Comparison of ENCODE assay signal across 8 cellular contexts in the genomic region with DNA sequence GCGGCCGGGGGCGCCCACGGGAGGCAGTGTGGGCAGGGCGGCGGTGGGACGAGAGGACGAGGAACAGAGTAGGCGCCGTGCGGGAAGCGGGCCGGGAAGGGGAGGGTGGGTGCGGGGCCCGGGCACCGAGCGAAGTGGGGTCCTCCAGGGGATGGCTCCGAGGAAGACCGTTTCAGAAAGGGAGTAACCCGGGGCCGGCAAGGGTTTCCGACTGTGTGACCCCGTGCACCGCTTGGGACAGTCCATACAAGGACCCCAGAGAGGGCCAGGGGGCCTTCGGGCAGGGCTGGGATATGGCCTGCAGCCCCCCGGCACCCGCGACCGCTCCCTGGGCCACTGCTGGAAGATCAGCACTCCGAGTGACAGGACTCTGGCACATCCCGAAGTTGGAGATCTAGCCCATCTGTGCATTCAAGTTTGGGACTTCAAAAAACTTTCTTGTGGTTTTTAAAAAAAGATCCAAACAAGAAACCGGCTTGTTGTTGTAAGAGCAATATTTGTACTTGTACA. TPM values are rescaled to one million over a fixed set of nuclear protein-coding genes. Genes with fewer than 3 reads are reported as not detected.
DNase-seq lines count a peak whose midpoint lies in the region; ATAC-seq, FAIRE-seq and TF ChIP-seq lines count a peak whose summit lies in the region.

No MANE protein-coding gene starts in this region.

- H3K4me1 Mint-ChIP-seq in activated T-cell treated with anti-CD3 and anti-CD28 coated beads, Interleukin-2, amount 50 U/mL, for 24 hours (ENCODE audit: low read depth) = peaks cover 16% of the 10 kb centered on the region

- H3K27ac Mint-ChIP-seq in activated T-cell treated with anti-CD3 and anti-CD28 coated beads, Interleukin-2, amount 50 U/mL, for 24 hours = no peak overlapping the region

- peaks cover 26% of the 10 kb centered on the region for H3K27me3 Mint-ChIP-seq in activated T-cell treated with anti-CD3 and anti-CD28 coated beads, Interleukin-2, amount 50 U/mL, for 24 hours

- no peak for FAIRE-seq in GM19239 (lab: Jason Lieb, UNC)

- no peaks in the 10 kb centered on the region for H3K36me3 ChIP-seq in ACC112 (ENCODE audit: insufficient read depth, low read length)
- H3K36me3 ChIP-seq in heart left ventricle = no peaks in the 10 kb centered on the region

- H3K27me3 ChIP-seq in ACC112 (ENCODE audit: insufficient read depth, low read length) (no peaks in the 10 kb centered on the region), heart left ventricle (peaks cover 0 to 13% (median 0%) of the 10 kb centered on the region in 9 donors)

- H3K4me3 ChIP-seq in ACC112 (ENCODE audit: low read depth, low read length) (peak overlapping the region; percentile 80), heart left ventricle (peak overlapping the region; percentile 78 to 100 (median 92))

- H3K27ac ChIP-seq in ACC112 (ENCODE audit: low read depth, low read length) (no peak overlapping the region), heart left ventricle (peak overlapping the region; percentile 85 to 97 (median 92))

- H3K4me1 ChIP-seq in ACC112 (ENCODE audit: control insufficient read depth, insufficient read depth, low read length, unreplicated experiment) = peaks cover 9% of the 10 kb centered on the region
- peaks cover 6 to 67% (median 45%) of the 10 kb centered on the region in 12 donors for H3K4me1 ChIP-seq in heart left ventricle

- peak overlapping the region; percentile 71 for H2AFZ ChIP-seq in ACC112 (ENCODE audit: low read length, unreplicated experiment)

- no peak for DNase-seq in activated T-cell treated with anti-CD3 and anti-CD28 coated beads, Interleukin-2, amount 50 U/mL, for 24 hours
- DNase-seq in heart left ventricle (peak; percentile 38 to 71 (median 60)), retina (peak; percentile 54), Ammon's horn (ENCODE audit: low spot score) (no peak), GM19239 (ENCODE audit: insufficient read length, low spot score) (no peak)

- no peak for TF ChIP-seq CTCF in heart left ventricle (IDR thresholded peaks at IDR 0.05)

- peak overlapping the region; percentile 66 for H3K4me3 Mint-ChIP-seq in activated T-cell treated with anti-CD3 and anti-CD28 coated beads, Interleukin-2, amount 50 U/mL, for 24 hours

- 1 to 2% (median 1%) methylated on average over 24 to 32 of the region's 32 CpGs for WGBS in heart left ventricle, 4 donors

- H3K36me3 Mint-ChIP-seq in activated T-cell treated with anti-CD3 and anti-CD28 coated beads, Interleukin-2, amount 50 U/mL, for 24 hours (ENCODE audit: low read depth) = no peaks in the 10 kb centered on the region

- TF ChIP-seq POLR2A in heart left ventricle (IDR thresholded peaks at IDR 0.05) = no peak

- H3K79me2 ChIP-seq in ACC112 (ENCODE audit: control insufficient read depth, insufficient read depth, low read length, unreplicated experiment) = no peaks in the 10 kb centered on the region

- no peaks in the 10 kb centered on the region for H3K9me3 Mint-ChIP-seq in activated T-cell treated with anti-CD3 and anti-CD28 coated beads, Interleukin-2, amount 50 U/mL, for 24 hours

- ATAC-seq in HG02763 (IDR thresholded peaks at IDR 0.05; ENCODE audit: unreplicated experiment) = peak; percentile 9
- peak in 3 of 4 donors; percentile 3 to 10 (median 8) for ATAC-seq in heart left ventricle
- ATAC-seq in HG03342 (IDR thresholded peaks at IDR 0.05; ENCODE audit: unreplicated experiment) = no peak

- intact Hi-C loops in heart left ventricle (cut with DNase I) = loop anchor here in 6 of 10 donors (2.0 to 10.0 kb wide), 6 partner anchors 45 to 127 kb away; no protein-coding TSS in a partner anchor

- no peaks in the 10 kb centered on the region for H3K9me3 ChIP-seq in heart left ventricle

RNA-seq across cellular contexts. Expression of gene TSPAN9, which starts 0.4 kb away (rescaled TPM):
- total RNA-seq in heart left ventricle = 100 to 1,000 TPM in 8 of 9 donors, 10 to 100 TPM in 1; 70.0 to 387 (median 158) TPM
- polyA plus RNA-seq in heart left ventricle = 100 to 1,000 TPM; 109 to 120 TPM

Comparison
In these comparisons a context has a peak if more than half of its experiments do, and no peak if none do; other contexts are left out.
1. DNase-seq: peak in heart left ventricle (5 of 5) and retina (single experiment); none in activated T-cell treated with anti-CD3 and anti-CD28 coated beads, Interleukin-2, amount 50 U/mL, for 24 hours (single experiment), Ammon's horn (single experiment) and GM19239 (single experiment).